Comparison of ENCODE assay signal across 8 cellular contexts in the genomic region with DNA sequence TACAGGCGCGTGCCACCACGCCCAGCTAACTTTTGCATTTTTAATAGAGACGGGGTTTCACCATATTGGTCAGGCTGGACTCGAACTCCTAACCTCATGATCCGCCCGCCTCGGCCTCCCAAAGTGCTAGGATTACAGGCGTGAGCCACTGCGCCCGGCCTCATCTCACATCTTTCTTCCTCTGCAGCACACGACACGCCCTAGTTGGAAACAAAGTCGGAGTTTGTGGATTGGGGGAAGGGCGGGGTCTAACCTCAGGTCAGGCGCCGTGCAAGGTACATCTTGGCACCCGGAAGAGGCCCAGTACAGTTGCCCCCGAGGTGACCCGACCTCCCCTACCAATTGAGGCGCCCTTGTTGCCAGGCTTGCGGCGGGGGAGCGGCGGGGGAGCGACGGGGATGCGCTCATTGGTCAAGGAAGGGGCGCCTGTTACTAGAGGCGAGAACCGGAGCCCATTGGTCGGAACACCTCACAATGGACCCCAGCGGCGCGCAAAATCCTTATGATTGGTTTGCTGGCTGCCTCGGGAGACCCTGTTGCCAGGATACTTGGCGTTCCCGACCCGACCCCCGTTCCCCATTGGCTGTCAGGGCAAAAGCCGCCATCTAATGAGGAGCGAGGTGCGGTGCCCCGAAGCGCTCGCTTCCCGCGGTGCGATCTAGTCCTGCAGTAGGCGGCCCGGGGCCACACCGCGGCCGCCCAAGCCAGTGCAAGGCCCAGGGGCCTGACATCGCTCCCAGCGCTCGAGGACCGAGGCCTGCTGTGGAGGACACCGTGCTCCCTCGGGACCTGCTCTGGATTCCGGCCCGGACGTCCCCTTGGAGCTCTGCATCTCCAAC. TPM values are rescaled to one million over a fixed set of nuclear protein-coding genes. Genes with fewer than 3 reads are reported as not detected.
DNase-seq lines count a peak whose midpoint lies in the region; ATAC-seq lines count a peak whose summit lies in the region.

A gene with protein sequence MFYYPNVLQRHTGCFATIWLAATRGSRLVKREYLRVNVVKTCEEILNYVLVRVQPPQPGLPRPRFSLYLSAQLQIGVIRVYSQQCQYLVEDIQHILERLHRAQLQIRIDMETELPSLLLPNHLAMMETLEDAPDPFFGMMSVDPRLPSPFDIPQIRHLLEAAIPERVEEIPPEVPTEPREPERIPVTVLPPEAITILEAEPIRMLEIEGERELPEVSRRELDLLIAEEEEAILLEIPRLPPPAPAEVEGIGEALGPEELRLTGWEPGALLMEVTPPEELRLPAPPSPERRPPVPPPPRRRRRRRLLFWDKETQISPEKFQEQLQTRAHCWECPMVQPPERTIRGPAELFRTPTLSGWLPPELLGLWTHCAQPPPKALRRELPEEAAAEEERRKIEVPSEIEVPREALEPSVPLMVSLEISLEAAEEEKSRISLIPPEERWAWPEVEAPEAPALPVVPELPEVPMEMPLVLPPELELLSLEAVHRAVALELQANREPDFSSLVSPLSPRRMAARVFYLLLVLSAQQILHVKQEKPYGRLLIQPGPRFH (plus strand): TSS at position 659 of the 839 bp plus-strand sequence. CDS start 473 bp downstream, outside the sequence.

- no peak within 1 kb of the TSS for H2BK5ac ChIP-seq in mesenchymal stem cell (ENCODE audit: low read depth, low read length, poor library complexity, severe bottlenecking)

- no peak within 1 kb of the TSS for H3K9ac ChIP-seq in mesenchymal stem cell (ENCODE audit: low read length)

- peak within 1 kb of the TSS; percentile 53 for H2AFZ ChIP-seq in mesenchymal stem cell (ENCODE audit: low read depth, low read length)

- peak within 1 kb of the TSS; percentile 21 to 86 for H2BK12ac ChIP-seq in mesenchymal stem cell (ENCODE audit: low read length in 2 of 2)

- 28% methylated on average over 62 of the region's 63 CpGs for WGBS in mesenchymal stem cell

- H3K14ac ChIP-seq in mesenchymal stem cell (ENCODE audit: low read length in 2 of 2) = peak within 1 kb of the TSS in 1 of 2 experiments; percentile 55

- H2BK120ac ChIP-seq in mesenchymal stem cell (ENCODE audit: low read depth, low read length) = no peak within 1 kb of the TSS

- H4K91ac ChIP-seq in mesenchymal stem cell (ENCODE audit: low read length) = peak within 1 kb of the TSS; percentile 62

- no peak within 1 kb of the TSS for H2BK15ac ChIP-seq in mesenchymal stem cell (ENCODE audit: low read depth, poor library complexity, severe bottlenecking)

- H3K79me1 ChIP-seq in mesenchymal stem cell (replicated peaks; ENCODE audit: low read length, poor library complexity, severe bottlenecking) = peaks cover 1% of the 10 kb centered on the region

- H3K4me2 ChIP-seq in mesenchymal stem cell (ENCODE audit: low read length, poor library complexity, severe bottlenecking) = no peak within 1 kb of the TSS

- H3K23ac ChIP-seq in mesenchymal stem cell (ENCODE audit: low read length in 2 of 2) = peak within 1 kb of the TSS in 1 of 2 experiments; percentile 80

- peak within 1 kb of the TSS in 1 of 2 experiments; percentile 78 for H3K18ac ChIP-seq in mesenchymal stem cell (ENCODE audit: low read depth in 1 of 2, low read length in 2 of 2)

- H3K27me3 ChIP-seq in mesenchymal stem cell (ENCODE audit: control insufficient read depth in 1 of 2, insufficient read depth in 1 of 2, low read length in 2 of 2) = no peaks in the 10 kb centered on the region

- no peaks in the 10 kb centered on the region for H3K9me3 ChIP-seq in mesenchymal stem cell (ENCODE audit: control insufficient read depth, low read length)

- peak within 1 kb of the TSS in 1 of 2 experiments; percentile 69 for H3K4ac ChIP-seq in mesenchymal stem cell (ENCODE audit: low read depth in 1 of 2, low read length in 2 of 2)

- peak within 1 kb of the TSS; percentile 81 for H4K8ac ChIP-seq in mesenchymal stem cell (ENCODE audit: low read length)

- peak; percentile 86 for ATAC-seq in GM21619 (IDR thresholded peaks at IDR 0.05; ENCODE audit: unreplicated experiment)

- H3K4me3 ChIP-seq in mesenchymal stem cell (ENCODE audit: insufficient read depth in 1 of 2, low read depth in 1 of 2, low read length in 2 of 2) = peak within 1 kb of the TSS in 1 of 2 experiments; percentile 7

- peaks cover 64 to 75% of the 10 kb centered on the region in 2 experiments for H3K36me3 ChIP-seq in mesenchymal stem cell (ENCODE audit: control insufficient read depth in 1 of 2, insufficient read depth in 2 of 2, low read depth in 1 of 2, low read length in 2 of 2)

- no peak within 1 kb of the TSS for H2AK5ac ChIP-seq in mesenchymal stem cell (ENCODE audit: low read length, severe bottlenecking)

- H3K4me1 ChIP-seq in mesenchymal stem cell (ENCODE audit: control insufficient read depth, insufficient read depth, low read depth, low read length) = peaks cover 3% of the 10 kb centered on the region

- DNase-seq in DMS153 (lab: John Stamatoyannopoulos, UW) (peak; percentile 94), NCI-H1694 treated with DMSO at 0.1 percent for 48 hours (lab: John Stamatoyannopoulos, UW) (peak; percentile 98), mesenchymal stem cell (peak; percentile 92), HuH-7.5 (ENCODE audit: low spot score) (no peak)
- peak; percentile 56 to 63 for DNase-seq in activated CD8-positive, alpha-beta memory T cell treated with anti-CD3 and anti-CD28 coated beads for 1 hour (ENCODE audit: extremely low read depth in 1 of 2, low read depth in 1 of 2)
- DNase-seq in effector CD8-positive, alpha-beta T cell (lab: John Stamatoyannopoulos, UW) = peak; percentile 77
- peak; percentile 53 for DNase-seq in stimulated activated CD8-positive, alpha-beta memory T cell treated with anti-CD3 and anti-CD28 coated beads, Interleukin-15, amount 100 ng/mL, for 1 hour (ENCODE audit: low read depth)

- H3K27ac ChIP-seq in mesenchymal stem cell (ENCODE audit: low read length, poor library complexity, severe bottlenecking) = no peak within 1 kb of the TSS

RNA-seq across cellular contexts. Expression of the gene that starts here (rescaled TPM):
- polyA plus RNA-seq in mesenchymal stem cell (2013, experiment 1 of 2) = 29.0 TPM
- 29.9 TPM for polyA plus RNA-seq in mesenchymal stem cell (2013, experiment 2 of 2)
